Comparison of ENCODE assay signal across 27 cellular contexts in genomic region chr2:126778561-126779285, GRCh38.
DNase-seq lines count a peak whose midpoint lies in the region; FAIRE-seq and TF ChIP-seq lines count a peak whose summit lies in the region.
"Had no signal": no experiment of that assay in that cellular context is flagged by ENCODE, and none has a peak within 500 bp of the region (broad histone marks: within the 10 kb centered on the region; RNA-seq: fewer than 3 reads in every experiment).

No MANE protein-coding gene starts in this region.

- no peaks in the 10 kb centered on the region for H3K79me2 ChIP-seq in OCI-LY7 (ENCODE audit: insufficient read depth, low read depth, low read length)
- H3K79me2 ChIP-seq: parathyroid adenoma had no signal

- POLR2A ChIA-PET in OCI-LY7 (lab: Charles Lee) = no interaction called here

- H3K27ac ChIP-seq in small intestine (ENCODE audit: low read depth in 1 of 2, low read length in 1 of 2) (no peak overlapping the region), OCI-LY7 (ENCODE audit: low read depth, low read length, poor library complexity, severe bottlenecking) (no peak overlapping the region)
- H3K27ac ChIP-seq: parathyroid adenoma, right lobe of liver, tibial artery had no signal

- CTCF ChIA-PET in OCI-LY7 (lab: Charles Lee; ENCODE audit: unreplicated experiment) = interaction anchor here (0.9 kb wide), 1 partner anchor 251 kb away, joined by 3 read pairs; no protein-coding TSS in a partner anchor

- H3K27me3 ChIP-seq in H7 (ENCODE audit: control insufficient read depth, insufficient read depth, low read length) = peaks cover 8% of the 10 kb centered on the region
- H3K27me3 ChIP-seq in small intestine (ENCODE audit: control insufficient read depth in 2 of 2, insufficient read depth in 2 of 2, low read length in 2 of 2) = no peaks in the 10 kb centered on the region
- H3K27me3 ChIP-seq: MG63, right lobe of liver had no signal

- no peaks in the 10 kb centered on the region for H4K20me1 ChIP-seq in OCI-LY7 (ENCODE audit: insufficient read depth, low read length)

- no peak for FAIRE-seq in small intestine (lab: Jason Lieb, UNC)
- FAIRE-seq: GM12878, H54 had no signal

- 18 to 54% (median 29%) methylated on average over 9 of the region's 9 CpGs for WGBS in small intestine, 3 donors

- TF ChIP-seq CTCF in OCI-LY7 (conservative IDR thresholded peaks at IDR 0.05; ENCODE audit: low read length) = no peak

- H3K36me3 ChIP-seq in H7 (replicated peaks; ENCODE audit: control insufficient read depth, insufficient read depth, low read length) (no peaks in the 10 kb centered on the region), small intestine (ENCODE audit: control insufficient read depth in 2 of 2, insufficient read depth in 2 of 2, low read length in 2 of 2) (no peaks in the 10 kb centered on the region), OCI-LY7 (ENCODE audit: insufficient read depth, low read length) (no peaks in the 10 kb centered on the region)
- H3K36me3 ChIP-seq: MG63, right lobe of liver, tibial artery had no signal

- H3K9me3 ChIP-seq in small intestine (ENCODE audit: control insufficient read depth, low read depth) (no peaks in the 10 kb centered on the region), OCI-LY7 (ENCODE audit: low read length) (no peaks in the 10 kb centered on the region)
- H3K9me3 ChIP-seq: MG63, right lobe of liver, tibial artery had no signal

- H3K4me1 ChIP-seq in small intestine (ENCODE audit: control insufficient read depth in 2 of 2, insufficient read depth in 1 of 2, low read depth in 1 of 2, low read length in 1 of 2) = no peaks in the 10 kb centered on the region
- peaks cover 7% of the 10 kb centered on the region for H3K4me1 ChIP-seq in OCI-LY7 (ENCODE audit: insufficient read depth, low read length, poor library complexity, severe bottlenecking)
- H3K4me1 ChIP-seq: right lobe of liver had no signal

- H3K4me3 ChIP-seq in H7 (ENCODE audit: insufficient read depth, low read depth, low read length) (no peak overlapping the region), small intestine (ENCODE audit: low read depth in 1 of 2, low read length in 2 of 2) (no peak overlapping the region), OCI-LY7 (ENCODE audit: low read depth, low read length, poor library complexity, severe bottlenecking) (no peak overlapping the region)
- H3K4me3 ChIP-seq: GM12878, MG63, right lobe of liver, tibial artery had no signal

- peak; percentile 8 to 75 for DNase-seq in NCI-H524 (lab: John Stamatoyannopoulos, UW)
- DNase-seq in NCI-H524 treated with DMSO at 0.1 percent for 48 hours (lab: John Stamatoyannopoulos, UW) = no peak
- peak; percentile 51 for DNase-seq in H7
- peak; percentile 72 for DNase-seq in mesenteric fat pad (ENCODE audit: low spot score)
- peak; percentile 36 for DNase-seq in small intestine
- DNase-seq in inferior parietal cortex (ENCODE audit: extremely low spot score) = no peak
- no peak for DNase-seq in effector CD8-positive, alpha-beta T cell (lab: John Stamatoyannopoulos, UW)
- no peak for DNase-seq in OCI-LY7 (ENCODE audit: low spot score)
- DNase-seq: activated CD4-positive, alpha-beta T cell treated with anti-CD3 and anti-CD28 coated beads, Interleukin-2, amount 10 ng/mL, durations not matched to agents 7 days and 5 days; anterior cingulate cortex; central memory CD4-positive, alpha-beta T cell; COR-L47; dermis blood vessel endothelial cell; DMS79 treated with DMSO at 0.1 percent for 48 hours; KBM-7; mesenchymal stem cell; MG63; NCI-H2081 treated with DMSO at 0.1 percent for 48 hours; NCI-H510A; right lobe of liver; RPMI8226; stimulated activated CD4-positive, alpha-beta T cell treated with anti-CD3 and anti-CD28 coated beads, Interleukin-15, amount 100 ng/mL, for 24 hours; stimulated activated naive CD8-positive, alpha-beta T cell treated with anti-CD3 and anti-CD28 coated beads, Interleukin-15, amount 100 ng/mL, for 72 hours had no signal

- BruUV-seq in OCI-LY7 (replicated peaks; lab: Mats Ljungman, UMichigan) = no TSS peak

- H2AFZ ChIP-seq in OCI-LY7 (ENCODE audit: low read length) = no peak overlapping the region
- H2AFZ ChIP-seq: parathyroid adenoma had no signal

- H3K4me2 ChIP-seq in OCI-LY7 (ENCODE audit: low read length) = no peak overlapping the region

- intact Hi-C loops in OCI-LY7 (cut with micrococcal nuclease; ENCODE audit: unreplicated experiment) = loop anchor here (10.0 kb wide), 3 partner anchors 144 to 1034 kb away; no protein-coding TSS in a partner anchor

- H3K9me2 ChIP-seq in OCI-LY7 (ENCODE audit: insufficient read depth, low read length) = no peaks in the 10 kb centered on the region

Comparison
In these comparisons a context has a peak if more than half of its experiments do, and no peak if none do; other contexts are left out.
1. DNase-seq: peak in NCI-H524 (2 of 2), H7 (single experiment), mesenteric fat pad (single experiment) and small intestine (single experiment); none in NCI-H524 treated with DMSO at 0.1 percent for 48 hours (single experiment), inferior parietal cortex (single experiment), effector CD8-positive, alpha-beta T cell (single experiment) and OCI-LY7 (single experiment).